8 cellular contexts compared by ENCODE assay signal in genomic region chr19:40750285-40751064, GRCh38. TPM values are rescaled to one million over a fixed set of nuclear protein-coding genes. Genes with fewer than 3 reads are reported as not detected.
DNase-seq lines count a peak whose midpoint lies in the region; TF ChIP-seq lines count a peak whose summit lies in the region.

TSS of gene ACTMAP (minus strand) at chr19:40750477. CDS start at chr19:40749803, 674 bp downstream.

- TF ChIP-seq POLR2A in NB4 (IDR thresholded peaks at IDR 0.05; ENCODE audit: extremely low read depth, insufficient read length) = peak; percentile 59
- TF ChIP-seq POLR2A in suprapubic skin (IDR thresholded peaks at IDR 0.05) = peak; percentile 9 to 62

- H3K4me3 Mint-ChIP-seq in HFFc6 = peak within 1 kb of the TSS; percentile 96

- TF ChIP-seq CTCF in HFFc6 (IDR thresholded peaks at IDR 0.05) (no peak), NB4 (IDR thresholded peaks at IDR 0.05; ENCODE audit: low read depth, low read length) (no peak), suprapubic skin (IDR thresholded peaks at IDR 0.05) (no peak)

- no peaks in the 10 kb centered on the region for H3K9me3 ChIP-seq in SK-N-MC (ENCODE audit: low read depth, low read length)
- no peaks in the 10 kb centered on the region for H3K9me3 ChIP-seq in suprapubic skin

- peaks cover 57% of the 10 kb centered on the region for H3K4me1 ChIP-seq in suprapubic skin

- H3K27ac Mint-ChIP-seq in HFFc6 = peak within 1 kb of the TSS; percentile 96

- peak within 1 kb of the TSS; percentile 100 for H3K9ac ChIP-seq in SK-N-MC (ENCODE audit: insufficient read length)

- H3K4me3 ChIP-seq in NB4 (ENCODE audit: low read depth, low read length) (peak within 1 kb of the TSS; percentile 88), SK-N-MC (peak within 1 kb of the TSS; percentile 97), suprapubic skin (peak within 1 kb of the TSS; percentile 72)

- H3K9me3 Mint-ChIP-seq in HFFc6 = no peaks in the 10 kb centered on the region

- H3K36me3 ChIP-seq in SK-N-MC (ENCODE audit: insufficient read depth, low read length) (peaks cover 27% of the 10 kb centered on the region), suprapubic skin (no peaks in the 10 kb centered on the region)

- peaks cover 4% of the 10 kb centered on the region for H3K27me3 Mint-ChIP-seq in HFFc6 (ENCODE audit: insufficient read depth)

- H3K36me3 Mint-ChIP-seq in HFFc6 (ENCODE audit: low read depth) = peaks cover 36% of the 10 kb centered on the region

- peaks cover 36% of the 10 kb centered on the region for H3K4me1 Mint-ChIP-seq in HFFc6 (ENCODE audit: low read depth)

- peak; percentile 98 for DNase-seq in GM04503 (ENCODE audit: low read depth)
- peak; percentile 100 for DNase-seq in HFFc6
- peak; percentile 98 for DNase-seq in NB4 (ENCODE audit: low read depth)
- peak; percentile 100 for DNase-seq in SK-N-MC (ENCODE audit: low read depth, low spot score)
- DNase-seq in activated naive CD4-positive, alpha-beta T cell treated with anti-CD3 and anti-CD28 coated beads, Interleukin-2, amount 50 U/mL, for 16 hours = peak; percentile 99
- DNase-seq in germinal center (ENCODE audit: low spot score) = peak; percentile 99
- DNase-seq in non-pigmented ciliary epithelial cell (ENCODE audit: low read depth) = peak; percentile 99
- DNase-seq in suprapubic skin (ENCODE audit: low spot score in 2 of 2) = peak; percentile 100

- peak within 1 kb of the TSS; percentile 98 for H3K27ac ChIP-seq in SK-N-MC
- H3K27ac ChIP-seq in suprapubic skin = peak within 1 kb of the TSS; percentile 92

- WGBS in suprapubic skin = 0% methylated on average over 51 of the region's 52 CpGs

- no peaks in the 10 kb centered on the region for H3K27me3 ChIP-seq in suprapubic skin

- TF ChIP-seq EP300 in suprapubic skin (IDR thresholded peaks at IDR 0.05) = no peak

RNA-seq across cellular contexts. Expression of gene ACTMAP, which starts in this region (rescaled TPM):
- 1 to 10 TPM; 6.7 to 8.5 (median 7.5) TPM for total RNA-seq in HFFc6 (2021; fragmentation: NEBNext Ultra II Directional; extraction: Animal tissue kit (Norgen Biotek cat#: 25700))
- 1 to 10 TPM; 3.8 to 9.9 (median 5.4) TPM for total RNA-seq in suprapubic skin

Comparison
In these comparisons a context has a peak if more than half of its experiments do, and no peak if none do; other contexts are left out.
1. Peak in every context shown above with its lines: DNase-seq, H3K4me3 ChIP-seq and H3K27ac ChIP-seq.